15 cellular contexts compared by ENCODE assay signal in the genomic region with DNA sequence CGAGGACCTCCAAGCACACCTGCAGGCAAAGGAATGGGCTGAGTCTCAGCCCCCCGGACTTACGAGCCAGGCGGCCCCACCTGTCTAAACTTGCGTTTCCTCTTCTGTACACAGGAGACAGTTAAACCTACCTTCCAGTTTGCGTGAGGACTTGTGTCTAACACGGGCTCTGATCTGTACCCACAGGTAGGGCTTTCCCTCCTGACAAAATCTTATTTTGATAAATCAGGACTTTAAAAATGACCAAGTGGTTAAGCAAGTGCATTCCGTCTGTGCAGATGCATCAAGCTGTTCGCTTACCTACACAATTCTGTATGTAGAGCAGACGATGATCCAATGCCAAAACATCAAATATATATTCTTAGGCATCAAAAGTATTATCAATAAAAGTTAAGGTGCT.
"Had no signal": no experiment of that assay in that cellular context is flagged by ENCODE, and none has a peak within 500 bp of the region (broad histone marks: within the 10 kb centered on the region; RNA-seq: fewer than 3 reads in every experiment).

No MANE protein-coding gene starts in this region.

- H2AFZ ChIP-seq: neural progenitor cell, parathyroid adenoma had no signal

- H3K4me3 ChIP-seq: lung, neural progenitor cell, tibial artery had no signal

- H3K27ac ChIP-seq: neural progenitor cell, parathyroid adenoma, tibial artery had no signal

- H3K4me1 Mint-ChIP-seq: activated CD4-positive, alpha-beta T cell treated with anti-CD3 and anti-CD28 coated beads, Interleukin-2, amount 10 ng/mL, durations not matched to agents 7 days and 5 days; activated naive CD4-positive, alpha-beta T cell treated with anti-CD3 and anti-CD28 coated beads, Interleukin-2, amount 50 U/mL, for 24 hours had no signal

- DNase-seq: activated CD4-positive, alpha-beta T cell treated with anti-CD3 and anti-CD28 coated beads, Interleukin-2, amount 10 ng/mL, durations not matched to agents 7 days and 5 days; activated T-cell treated with anti-CD3 and anti-CD28 coated beads for 4 hours; cerebellar nuclear complex; effector memory CD8-positive, alpha-beta T cell; midbrain; retina; stimulated activated CD4-positive, alpha-beta T cell treated with anti-CD3 and anti-CD28 coated beads, Interleukin-15, amount 100 ng/mL, for 24 hours had no signal

- H3K36me3 Mint-ChIP-seq: activated naive CD4-positive, alpha-beta T cell treated with anti-CD3 and anti-CD28 coated beads, Interleukin-2, amount 50 U/mL, for 24 hours; brain had no signal

- H3K27me3 Mint-ChIP-seq: activated naive CD4-positive, alpha-beta T cell treated with anti-CD3 and anti-CD28 coated beads, Interleukin-2, amount 50 U/mL, for 24 hours had no signal

- H3K4me2 ChIP-seq: neural progenitor cell had no signal

- H3K27me3 ChIP-seq: neural progenitor cell had no signal

- H3K9ac ChIP-seq: neural progenitor cell, parathyroid adenoma had no signal

- H3K27ac Mint-ChIP-seq: activated CD4-positive, alpha-beta T cell treated with anti-CD3 and anti-CD28 coated beads, Interleukin-2, amount 10 ng/mL, durations not matched to agents 7 days and 5 days; activated naive CD4-positive, alpha-beta T cell treated with anti-CD3 and anti-CD28 coated beads, Interleukin-2, amount 50 U/mL, for 24 hours; activated T-helper 2 cell treated with anti-CD3 and anti-CD28 coated beads, Interferon-gamma antibody, Interleukin-2, Interleukin-4, amounts not matched to agents 10 μg/mL and 5 μg/mL and 100 μg/mL, durations not matched to agents 14 hours and 24 hours and 36 hours; brain; effector memory CD8-positive, alpha-beta T cell had no signal

- H3K4me3 Mint-ChIP-seq: activated CD4-positive, alpha-beta T cell treated with anti-CD3 and anti-CD28 coated beads, Interleukin-2, amount 10 ng/mL, durations not matched to agents 7 days and 5 days; activated naive CD4-positive, alpha-beta T cell treated with anti-CD3 and anti-CD28 coated beads, Interleukin-2, amount 50 U/mL, for 24 hours; brain; dendritic cell treated with granulocyte-macrophage colony-stimulating factor and Interleukin-4, amounts not matched to agents 40 ng/mL and 50 ng/mL, for 4 days; effector memory CD8-positive, alpha-beta T cell; neural progenitor cell had no signal

- H3K36me3 ChIP-seq: neural progenitor cell, tibial artery had no signal

- H3K4me1 ChIP-seq: parathyroid adenoma, tibial artery had no signal

- ATAC-seq: effector memory CD8-positive, alpha-beta T cell had no signal

- H3K79me2 ChIP-seq: parathyroid adenoma had no signal

- H3K9me3 Mint-ChIP-seq: activated CD4-positive, alpha-beta T cell treated with anti-CD3 and anti-CD28 coated beads, Interleukin-2, amount 10 ng/mL, durations not matched to agents 7 days and 5 days; activated naive CD4-positive, alpha-beta T cell treated with anti-CD3 and anti-CD28 coated beads, Interleukin-2, amount 50 U/mL, for 24 hours; activated T-helper 2 cell treated with anti-CD3 and anti-CD28 coated beads, Interferon-gamma antibody, Interleukin-2, Interleukin-4, amounts not matched to agents 10 μg/mL and 5 μg/mL and 100 μg/mL, durations not matched to agents 14 hours and 24 hours and 36 hours; dendritic cell treated with granulocyte-macrophage colony-stimulating factor and Interleukin-4, amounts not matched to agents 40 ng/mL and 50 ng/mL, for 4 days; effector memory CD8-positive, alpha-beta T cell had no signal
